Comparison of ENCODE assay signal across 9 cellular contexts in the genomic region with DNA sequence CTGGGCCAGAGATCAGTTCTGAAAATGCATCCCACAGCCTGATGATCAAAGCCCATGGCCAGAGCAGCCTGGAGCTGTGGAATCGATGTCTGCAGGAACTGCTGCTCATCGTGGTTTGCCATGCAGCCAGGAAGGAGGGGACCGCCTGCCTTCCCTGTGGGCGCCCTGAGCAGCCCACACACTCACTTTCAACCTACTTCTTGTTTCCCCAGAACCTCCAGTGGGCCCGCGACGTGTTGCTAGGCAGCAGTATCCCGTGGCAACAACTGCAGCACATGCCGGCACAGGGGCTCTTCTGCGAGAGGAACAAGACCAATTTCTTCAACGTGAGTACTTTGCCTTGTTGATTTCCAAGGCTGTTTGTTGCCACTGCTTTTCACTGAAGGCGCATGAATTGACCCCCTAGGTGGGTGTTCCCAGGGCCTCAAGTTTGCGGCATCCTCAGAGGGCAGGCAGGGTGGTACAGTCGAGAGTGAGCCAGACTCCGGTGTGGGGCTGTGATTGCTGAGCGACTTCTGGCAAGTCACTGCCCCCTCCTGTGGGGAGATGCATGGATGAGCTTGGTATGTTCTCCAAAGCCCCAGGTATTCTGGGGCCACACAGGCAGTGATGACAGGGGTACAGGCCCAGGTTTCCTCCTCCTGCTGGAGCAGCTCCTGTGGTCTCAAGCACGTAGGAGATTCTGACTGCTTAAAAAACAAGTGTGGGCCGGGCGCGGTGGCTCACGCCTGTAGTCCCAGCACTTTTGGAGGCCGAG. TPM values are rescaled to one million over a fixed set of nuclear protein-coding genes. Genes with fewer than 3 reads are reported as not detected.
A peak's percentile ranks its signal among the peaks of the same experiment; 100 is the strongest.
DNase-seq lines count a peak whose midpoint lies in the region; ATAC-seq and TF ChIP-seq lines count a peak whose summit lies in the region.
"Had no signal": no experiment of that assay in that cellular context is flagged by ENCODE, and none has a peak within 500 bp of the region (broad histone marks: within the 10 kb centered on the region; RNA-seq: fewer than 3 reads in every experiment).

No MANE protein-coding gene starts in this region.

- H3K4me1 ChIP-seq in vagina, result peaks cover 9% of the 10 kb centered on the region

- H3K27ac Mint-ChIP-seq in CD4-positive, alpha-beta T cell, result peak overlapping the region; percentile 92
- peak overlapping the region; percentile 33 for H3K27ac Mint-ChIP-seq in activated CD8-positive, alpha-beta T cell treated with anti-CD3 and anti-CD28 coated beads for 36 hours
- H3K27ac Mint-ChIP-seq in effector memory CD8-positive, alpha-beta T cell, result peak overlapping the region; percentile 19 to 74
- H3K27ac Mint-ChIP-seq: HFFc6 had no signal

- no peaks in the 10 kb centered on the region for H3K27me3 ChIP-seq in CD4-positive, alpha-beta T cell (ENCODE audit: control insufficient read depth, insufficient read depth, low read length)
- no peaks in the 10 kb centered on the region for H3K27me3 ChIP-seq in vagina

- H3K4me3 Mint-ChIP-seq in CD4-positive, alpha-beta T cell, result peak overlapping the region; percentile 17
- no peak overlapping the region for H3K4me3 Mint-ChIP-seq in activated CD8-positive, alpha-beta T cell treated with anti-CD3 and anti-CD28 coated beads for 36 hours
- peak overlapping the region in 1 of 2 donors; percentile 46 for H3K4me3 Mint-ChIP-seq in effector memory CD8-positive, alpha-beta T cell
- H3K4me3 Mint-ChIP-seq: HFFc6 had no signal

- peak; percentile 90 for ATAC-seq in CD4-positive, alpha-beta T cell (ENCODE audit: poor library complexity)
- peak; percentile 79 for ATAC-seq in activated CD8-positive, alpha-beta T cell treated with anti-CD3 and anti-CD28 coated beads for 36 hours
- peak; percentile 92 for ATAC-seq in effector memory CD8-positive, alpha-beta T cell (replicated peaks)
- ATAC-seq in HG03460 (IDR thresholded peaks at IDR 0.05; ENCODE audit: unreplicated experiment), result no peak

- peaks cover 28% of the 10 kb centered on the region for H3K4me1 Mint-ChIP-seq in CD4-positive, alpha-beta T cell (ENCODE audit: low read depth)
- peaks cover 33% of the 10 kb centered on the region for H3K4me1 Mint-ChIP-seq in activated CD8-positive, alpha-beta T cell treated with anti-CD3 and anti-CD28 coated beads for 36 hours (ENCODE audit: low read depth)
- H3K4me1 Mint-ChIP-seq in effector memory CD8-positive, alpha-beta T cell (ENCODE audit: low read depth in 2 of 2), result peaks cover 10 to 21% of the 10 kb centered on the region in 2 donors

- no peak for TF ChIP-seq POLR2A in vagina (IDR thresholded peaks at IDR 0.05)

- POLR2A ChIA-PET in CD4-positive, alpha-beta T cell (lab: Charles Lee), result interaction anchor here (1.2 to 6.3 kb wide), 4 partner anchors 21 to 108 kb away, joined by 3 to 90 read pairs (median 5); no protein-coding TSS in a partner anchor
- POLR2A ChIA-PET in activated CD8-positive, alpha-beta T cell treated with anti-CD3 and anti-CD28 coated beads for 36 hours (lab: Charles Lee), result interaction anchor here (0.7 to 1.4 kb wide), 3 partner anchors 11 to 21 kb away, joined by 3 read pairs; no protein-coding TSS in a partner anchor

- no peak overlapping the region for H3K27ac ChIP-seq in CD4-positive, alpha-beta T cell (ENCODE audit: low read depth, low read length)
- no peak overlapping the region for H3K27ac ChIP-seq in vagina

- CTCF ChIA-PET in CD4-positive, alpha-beta T cell (lab: Charles Lee), result interaction anchor here (1.5 to 4.3 kb wide), 3 partner anchors 14 to 41 kb away, joined by 3 to 27 read pairs (median 25); no protein-coding TSS in a partner anchor
- CTCF ChIA-PET in activated CD8-positive, alpha-beta T cell treated with anti-CD3 and anti-CD28 coated beads for 36 hours (lab: Charles Lee), result interaction anchor here (0.8 to 9.5 kb wide), 5 partner anchors 21 to 153 kb away, joined by 3 to 83 read pairs (median 4); no protein-coding TSS in a partner anchor

- intact Hi-C loops in CD4-positive, alpha-beta T cell (cut with DNase I, micrococcal nuclease), result loop anchor here (1.0 to 5.0 kb wide), 2 partner anchors 19 to 113 kb away; a partner anchor contains a TSS
- intact Hi-C loops in activated CD8-positive, alpha-beta T cell treated with anti-CD3 and anti-CD28 coated beads for 36 hours (cut with micrococcal nuclease), result no loop called here
- intact Hi-C loops in vagina (cut with DNase I), result no loop called here

- peaks cover 50% of the 10 kb centered on the region for H3K36me3 Mint-ChIP-seq in CD4-positive, alpha-beta T cell (ENCODE audit: low read depth)
- H3K36me3 Mint-ChIP-seq in activated CD8-positive, alpha-beta T cell treated with anti-CD3 and anti-CD28 coated beads for 36 hours (ENCODE audit: low read depth), result peaks cover 28% of the 10 kb centered on the region
- H3K36me3 Mint-ChIP-seq in effector memory CD8-positive, alpha-beta T cell (ENCODE audit: insufficient read depth), result peaks cover 33% of the 10 kb centered on the region

- no peak overlapping the region for H3K4me3 ChIP-seq in vagina

- H3K27me3 Mint-ChIP-seq in CD4-positive, alpha-beta T cell, result no peaks in the 10 kb centered on the region
- no peaks in the 10 kb centered on the region for H3K27me3 Mint-ChIP-seq in activated CD8-positive, alpha-beta T cell treated with anti-CD3 and anti-CD28 coated beads for 36 hours
- no peaks in the 10 kb centered on the region for H3K27me3 Mint-ChIP-seq in effector memory CD8-positive, alpha-beta T cell

- H3K9me3 ChIP-seq in CD4-positive, alpha-beta T cell (ENCODE audit: control insufficient read depth, low read length), result no peaks in the 10 kb centered on the region
- no peaks in the 10 kb centered on the region for H3K9me3 ChIP-seq in vagina

- TF ChIP-seq CTCF in CD4-positive, alpha-beta T cell (IDR thresholded peaks at IDR 0.05), result no peak
- no peak for TF ChIP-seq CTCF in activated CD8-positive, alpha-beta T cell treated with anti-CD3 and anti-CD28 coated beads for 36 hours (IDR thresholded peaks at IDR 0.05)
- no peak for TF ChIP-seq CTCF in vagina (IDR thresholded peaks at IDR 0.05)

- peaks cover 0 to 14% of the 10 kb centered on the region in 2 donors for H3K36me3 ChIP-seq in vagina

- H3K9me3 Mint-ChIP-seq in CD4-positive, alpha-beta T cell, result no peaks in the 10 kb centered on the region
- H3K9me3 Mint-ChIP-seq in activated CD8-positive, alpha-beta T cell treated with anti-CD3 and anti-CD28 coated beads for 36 hours, result no peaks in the 10 kb centered on the region
- no peaks in the 10 kb centered on the region for H3K9me3 Mint-ChIP-seq in effector memory CD8-positive, alpha-beta T cell
- H3K9me3 Mint-ChIP-seq: HFFc6 had no signal

- peak; percentile 65 to 92 (median 74) for DNase-seq in CD4-positive, alpha-beta T cell
- peak; percentile 87 for DNase-seq in activated CD8-positive, alpha-beta T cell treated with anti-CD3 and anti-CD28 coated beads for 36 hours
- DNase-seq in effector memory CD8-positive, alpha-beta T cell, result peak; percentile 53 to 73 (median 70)
- DNase-seq in stimulated activated CD4-positive, alpha-beta T cell treated with anti-CD3 and anti-CD28 coated beads, Interleukin-15, amount 100 ng/mL, for 48 hours (ENCODE audit: low read depth in 2 of 2), result peak; percentile 24 to 38
- DNase-seq in NCI-H2081 (lab: John Stamatoyannopoulos, UW) (no peak), COLO668 (lab: John Stamatoyannopoulos, UW; ENCODE audit: unreplicated experiment) (no peak), vagina (ENCODE audit: extremely low spot score in 2 of 2) (no peak)
- DNase-seq: HFFc6 had no signal

RNA-seq across cellular contexts. Expression of a gene that starts 47.0 kb away (rescaled TPM):
- total RNA-seq in CD4-positive, alpha-beta T cell, result 1 to 10 TPM in 1 of 2 experiments, under 1 TPM in 1; 0.80 to 1.5 TPM
- total RNA-seq in activated CD8-positive, alpha-beta T cell treated with anti-CD3 and anti-CD28 coated beads for 36 hours, result under 1 TPM; 0.65 to 0.95 TPM
- total RNA-seq in vagina, result 9.1 TPM

Comparison
In these comparisons a context has a peak if more than half of its experiments do, and no peak if none do; other contexts are left out.
1. DNase-seq: peak in CD4-positive, alpha-beta T cell (10 of 10), activated CD8-positive, alpha-beta T cell treated with anti-CD3 and anti-CD28 coated beads for 36 hours (single experiment), effector memory CD8-positive, alpha-beta T cell (3 of 3) and stimulated activated CD4-positive, alpha-beta T cell treated with anti-CD3 and anti-CD28 coated beads, Interleukin-15, amount 100 ng/mL, for 48 hours (2 of 2); none in NCI-H2081 (0 of 2), COLO668 (single experiment) and vagina (0 of 2).
2. H3K27ac Mint-ChIP-seq: peak in every context shown above with its lines; median percentile 92 in CD4-positive, alpha-beta T cell; 46 in effector memory CD8-positive, alpha-beta T cell; 33 in activated CD8-positive, alpha-beta T cell treated with anti-CD3 and anti-CD28 coated beads for 36 hours.
3. intact Hi-C loops: an anchor here in CD4-positive, alpha-beta T cell (1.0 to 5.0 kb wide); none called in activated CD8-positive, alpha-beta T cell treated with anti-CD3 and anti-CD28 coated beads for 36 hours and vagina.